In genomic region chr10:46284286-46285229, GRCh38 we compare ENCODE assay signal across 1 cellular context.
TF ChIP-seq lines count a peak whose summit lies in the region.

No MANE protein-coding gene starts in this region.

TF ChIP-seq in K562, 482 proteins besides CTCF, POLR2A, EP300 and RAD21 (continued from another document and continues in another):
- TF ChIP-seq ZBTB49 (CRISPR knock-in tag; IDR thresholded peaks at IDR 0.05; ENCODE audit: borderline replicate concordance): no peak
- TF ChIP-seq ZNF77 (CRISPR knock-in tag; IDR thresholded peaks at IDR 0.05): no peak
- TF ChIP-seq POLR3G (IDR thresholded peaks at IDR 0.05; ENCODE audit: extremely low read depth, insufficient read length, insufficient replicate concordance): no peak
- TF ChIP-seq TCF3 (CRISPR knock-in tag; IDR thresholded peaks at IDR 0.05): no peak
- TF ChIP-seq ZNF239 (CRISPR knock-in tag; IDR thresholded peaks at IDR 0.05): no peak
- no peak; the same call in none of the 2 replicates for TF ChIP-seq SMAD4 (CRISPR knock-in tag; conservative IDR thresholded peaks at IDR 0.05)
- no peak for TF ChIP-seq PHF21A (IDR thresholded peaks at IDR 0.05; ENCODE audit: borderline replicate concordance, low read depth)
- TF ChIP-seq CTBP1 (IDR thresholded peaks at IDR 0.05; ENCODE audit: borderline replicate concordance): peak; percentile 99
- TF ChIP-seq YBX1 (IDR thresholded peaks at IDR 0.05): no peak
- TF ChIP-seq, protein P1, sequence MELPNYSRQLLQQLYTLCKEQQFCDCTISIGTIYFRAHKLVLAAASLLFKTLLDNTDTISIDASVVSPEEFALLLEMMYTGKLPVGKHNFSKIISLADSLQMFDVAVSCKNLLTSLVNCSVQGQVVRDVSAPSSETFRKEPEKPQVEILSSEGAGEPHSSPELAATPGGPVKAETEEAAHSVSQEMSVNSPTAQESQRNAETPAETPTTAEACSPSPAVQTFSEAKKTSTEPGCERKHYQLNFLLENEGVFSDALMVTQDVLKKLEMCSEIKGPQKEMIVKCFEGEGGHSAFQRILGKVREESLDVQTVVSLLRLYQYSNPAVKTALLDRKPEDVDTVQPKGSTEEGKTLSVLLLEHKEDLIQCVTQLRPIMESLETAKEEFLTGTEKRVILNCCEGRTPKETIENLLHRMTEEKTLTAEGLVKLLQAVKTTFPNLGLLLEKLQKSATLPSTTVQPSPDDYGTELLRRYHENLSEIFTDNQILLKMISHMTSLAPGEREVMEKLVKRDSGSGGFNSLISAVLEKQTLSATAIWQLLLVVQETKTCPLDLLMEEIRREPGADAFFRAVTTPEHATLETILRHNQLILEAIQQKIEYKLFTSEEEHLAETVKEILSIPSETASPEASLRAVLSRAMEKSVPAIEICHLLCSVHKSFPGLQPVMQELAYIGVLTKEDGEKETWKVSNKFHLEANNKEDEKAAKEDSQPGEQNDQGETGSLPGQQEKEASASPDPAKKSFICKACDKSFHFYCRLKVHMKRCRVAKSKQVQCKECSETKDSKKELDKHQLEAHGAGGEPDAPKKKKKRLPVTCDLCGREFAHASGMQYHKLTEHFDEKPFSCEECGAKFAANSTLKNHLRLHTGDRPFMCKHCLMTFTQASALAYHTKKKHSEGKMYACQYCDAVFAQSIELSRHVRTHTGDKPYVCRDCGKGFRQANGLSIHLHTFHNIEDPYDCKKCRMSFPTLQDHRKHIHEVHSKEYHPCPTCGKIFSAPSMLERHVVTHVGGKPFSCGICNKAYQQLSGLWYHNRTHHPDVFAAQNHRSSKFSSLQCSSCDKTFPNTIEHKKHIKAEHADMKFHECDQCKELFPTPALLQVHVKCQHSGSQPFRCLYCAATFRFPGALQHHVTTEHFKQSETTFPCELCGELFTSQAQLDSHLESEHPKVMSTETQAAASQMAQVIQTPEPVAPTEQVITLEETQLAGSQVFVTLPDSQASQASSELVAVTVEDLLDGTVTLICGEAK (IDR thresholded peaks at IDR 0.05): 0 out of 2 replicates have a peak, but pooled peaks have one; percentile 40
- TF ChIP-seq, protein P1 (CRISPR knock-in tag; IDR thresholded peaks at IDR 0.05): no peak
- TF ChIP-seq CREB5 (CRISPR knock-in tag; IDR thresholded peaks at IDR 0.05): no peak
- no peak; the same call in 1 of the 2 replicates for TF ChIP-seq ZNF263 (CRISPR knock-in tag; IDR thresholded peaks at IDR 0.05; ENCODE audit: borderline replicate concordance)
- TF ChIP-seq, protein P2, sequence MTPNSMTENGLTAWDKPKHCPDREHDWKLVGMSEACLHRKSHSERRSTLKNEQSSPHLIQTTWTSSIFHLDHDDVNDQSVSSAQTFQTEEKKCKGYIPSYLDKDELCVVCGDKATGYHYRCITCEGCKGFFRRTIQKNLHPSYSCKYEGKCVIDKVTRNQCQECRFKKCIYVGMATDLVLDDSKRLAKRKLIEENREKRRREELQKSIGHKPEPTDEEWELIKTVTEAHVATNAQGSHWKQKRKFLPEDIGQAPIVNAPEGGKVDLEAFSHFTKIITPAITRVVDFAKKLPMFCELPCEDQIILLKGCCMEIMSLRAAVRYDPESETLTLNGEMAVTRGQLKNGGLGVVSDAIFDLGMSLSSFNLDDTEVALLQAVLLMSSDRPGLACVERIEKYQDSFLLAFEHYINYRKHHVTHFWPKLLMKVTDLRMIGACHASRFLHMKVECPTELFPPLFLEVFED (CRISPR knock-in tag; conservative IDR thresholded peaks at IDR 0.05): no peak
- TF ChIP-seq ZSCAN29 (IDR thresholded peaks at IDR 0.05): 0 out of 2 replicates have a peak, but pooled peaks have one; percentile 28
- no peak for TF ChIP-seq ZNF395 (CRISPR knock-in tag; IDR thresholded peaks at IDR 0.05)
- TF ChIP-seq RFX5 (IDR thresholded peaks at IDR 0.05; ENCODE audit: low read depth, low read length): no peak
- no peak for TF ChIP-seq NR2F6 (CRISPR knock-in tag; IDR thresholded peaks at IDR 0.05)
- no peak for TF ChIP-seq ZNF354B (CRISPR knock-in tag; IDR thresholded peaks at IDR 0.05)
- TF ChIP-seq ARID4B (CRISPR knock-in tag; IDR thresholded peaks at IDR 0.05): no peak; the same call in none of the 2 replicates
- TF ChIP-seq, protein P3, sequence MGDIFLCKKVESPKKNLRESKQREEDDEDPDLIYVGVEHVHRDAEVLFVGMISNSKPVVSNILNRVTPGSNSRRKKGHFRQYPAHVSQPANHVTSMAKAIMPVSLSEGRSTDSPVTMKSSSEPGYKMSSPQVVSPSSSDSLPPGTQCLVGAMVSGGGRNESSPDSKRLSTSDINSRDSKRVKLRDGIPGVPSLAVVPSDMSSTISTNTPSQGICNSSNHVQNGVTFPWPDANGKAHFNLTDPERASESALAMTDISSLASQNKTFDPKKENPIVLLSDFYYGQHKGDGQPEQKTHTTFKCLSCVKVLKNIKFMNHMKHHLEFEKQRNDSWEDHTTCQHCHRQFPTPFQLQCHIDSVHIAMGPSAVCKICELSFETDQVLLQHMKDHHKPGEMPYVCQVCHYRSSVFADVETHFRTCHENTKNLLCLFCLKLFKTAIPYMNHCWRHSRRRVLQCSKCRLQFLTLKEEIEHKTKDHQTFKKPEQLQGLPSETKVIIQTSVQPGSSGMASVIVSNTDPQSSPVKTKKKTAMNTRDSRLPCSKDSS (IDR thresholded peaks at IDR 0.05; ENCODE audit: low read depth, partially characterized antibody): no peak
- TF ChIP-seq SAP30 (IDR thresholded peaks at IDR 0.05; ENCODE audit: borderline replicate concordance, insufficient read depth, low read depth, low read length, poor library complexity, severe bottlenecking): peak; percentile 30
- no peak for TF ChIP-seq SP2 (IDR thresholded peaks at IDR 0.05; ENCODE audit: extremely low read depth, low read depth, low read length, poor library complexity, severe bottlenecking)
- TF ChIP-seq RBM39 (optimal IDR thresholded peaks at IDR 0.05; ENCODE audit: low read depth, low read length): no peak
- TF ChIP-seq TAF7 (tag; IDR thresholded peaks at IDR 0.05): no peak
- TF ChIP-seq CBX2 (IDR thresholded peaks at IDR 0.05; ENCODE audit: insufficient read depth, low read length, poor library complexity, severe bottlenecking): no peak
- TF ChIP-seq ZNF696 (CRISPR knock-in tag; conservative IDR thresholded peaks at IDR 0.05): no peak
- no peak for TF ChIP-seq PHTF2 (CRISPR knock-in tag; IDR thresholded peaks at IDR 0.05)
- peak; percentile 77 to 87; a peak in 3 of 4 replicates for TF ChIP-seq MAZ (CRISPR knock-in tag; conservative IDR thresholded peaks at IDR 0.05 in 1 of 2, IDR thresholded peaks at IDR 0.05 in 1 of 2)
- TF ChIP-seq, protein P4, sequence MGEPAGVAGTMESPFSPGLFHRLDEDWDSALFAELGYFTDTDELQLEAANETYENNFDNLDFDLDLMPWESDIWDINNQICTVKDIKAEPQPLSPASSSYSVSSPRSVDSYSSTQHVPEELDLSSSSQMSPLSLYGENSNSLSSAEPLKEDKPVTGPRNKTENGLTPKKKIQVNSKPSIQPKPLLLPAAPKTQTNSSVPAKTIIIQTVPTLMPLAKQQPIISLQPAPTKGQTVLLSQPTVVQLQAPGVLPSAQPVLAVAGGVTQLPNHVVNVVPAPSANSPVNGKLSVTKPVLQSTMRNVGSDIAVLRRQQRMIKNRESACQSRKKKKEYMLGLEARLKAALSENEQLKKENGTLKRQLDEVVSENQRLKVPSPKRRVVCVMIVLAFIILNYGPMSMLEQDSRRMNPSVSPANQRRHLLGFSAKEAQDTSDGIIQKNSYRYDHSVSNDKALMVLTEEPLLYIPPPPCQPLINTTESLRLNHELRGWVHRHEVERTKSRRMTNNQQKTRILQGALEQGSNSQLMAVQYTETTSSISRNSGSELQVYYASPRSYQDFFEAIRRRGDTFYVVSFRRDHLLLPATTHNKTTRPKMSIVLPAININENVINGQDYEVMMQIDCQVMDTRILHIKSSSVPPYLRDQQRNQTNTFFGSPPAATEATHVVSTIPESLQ (CRISPR knock-in tag; IDR thresholded peaks at IDR 0.05): no peak
- no peak for TF ChIP-seq TFAM (CRISPR knock-in tag; conservative IDR thresholded peaks at IDR 0.05)
- TF ChIP-seq ZNF444 (CRISPR knock-in tag; IDR thresholded peaks at IDR 0.05): no peak
